In the genomic region with DNA sequence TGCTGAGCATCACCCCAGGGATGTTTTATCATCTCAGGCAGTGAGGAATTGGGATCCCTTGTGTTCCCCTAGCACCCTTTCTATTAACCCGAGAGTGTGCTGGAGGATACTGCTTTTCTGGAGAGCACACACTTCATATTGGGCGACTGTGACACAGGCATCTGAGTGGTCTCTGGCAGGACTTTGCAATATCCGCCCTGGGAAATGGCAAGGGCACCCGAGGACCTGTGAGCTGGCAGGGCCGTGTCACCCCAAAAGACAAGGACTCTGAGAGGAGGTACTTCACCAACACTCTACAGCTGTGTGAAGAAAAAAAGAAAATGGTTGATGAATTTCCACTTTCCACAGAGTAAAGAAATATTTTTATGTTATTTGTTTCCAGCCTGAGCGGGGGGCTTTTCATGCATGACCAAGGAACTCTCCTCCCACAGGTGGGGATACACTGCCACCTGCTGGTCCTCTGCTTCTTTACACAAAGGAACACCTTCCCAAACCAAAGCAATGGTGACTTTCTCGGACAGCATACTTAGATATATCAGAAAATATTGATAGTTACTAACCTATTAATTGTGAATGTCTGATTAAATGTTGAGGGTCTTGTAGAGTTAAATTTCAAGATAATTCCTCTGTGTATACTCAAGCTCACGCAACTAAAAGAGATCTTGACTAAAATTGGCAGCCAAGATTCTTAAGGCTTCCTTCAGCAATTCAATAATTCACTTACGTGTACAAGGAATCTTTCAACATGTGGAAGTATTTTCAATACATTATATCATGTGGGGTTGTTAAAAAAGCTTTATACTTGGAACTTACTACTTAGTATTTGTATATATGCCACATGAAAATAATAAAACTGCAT, we compare ENCODE assay signal across 8 cellular contexts. TPM values are rescaled to one million over a fixed set of nuclear protein-coding genes. Genes with fewer than 3 reads are reported as not detected.
DNase-seq lines count a peak whose midpoint lies in the region; ATAC-seq lines count a peak whose summit lies in the region.

No MANE protein-coding gene starts in this region.

- H3K27me3 ChIP-seq in GM23248 (replicated peaks; ENCODE audit: insufficient read depth): no peaks in the 10 kb centered on the region

- ATAC-seq in GM21786 (IDR thresholded peaks at IDR 0.05; ENCODE audit: unreplicated experiment): no peak

- no peaks in the 10 kb centered on the region for H3K4me1 Mint-ChIP-seq in activated T-helper 2 cell treated with anti-CD3 and anti-CD28 coated beads, Interferon-gamma antibody, Interleukin-2, Interleukin-4, amounts not matched to agents 10 μg/mL and 5 μg/mL and 100 μg/mL, durations not matched to agents 14 hours and 24 hours and 36 hours (ENCODE audit: low read depth)

- no peak overlapping the region for H2AFZ ChIP-seq in GM23248

- H3K4me3 ChIP-seq in GM23248: no peak overlapping the region

- no peak overlapping the region for H3K9ac ChIP-seq in GM23248

- in situ Hi-C loops in GM23248 (cut with MboI): no loop called here

- no peaks in the 10 kb centered on the region for H4K20me1 ChIP-seq in GM23248 (ENCODE audit: insufficient read depth)

- H3K4me2 ChIP-seq in GM23248 (ENCODE audit: unreplicated experiment): no peak overlapping the region

- intact Hi-C loops in activated T-helper 2 cell treated with anti-CD3 and anti-CD28 coated beads, Interferon-gamma antibody, Interleukin-2, Interleukin-4, amounts not matched to agents 10 μg/mL and 5 μg/mL and 100 μg/mL, durations not matched to agents 14 hours and 24 hours and 36 hours (cut with micrococcal nuclease): no loop called here

- no peaks in the 10 kb centered on the region for H3K36me3 Mint-ChIP-seq in activated T-helper 2 cell treated with anti-CD3 and anti-CD28 coated beads, Interferon-gamma antibody, Interleukin-2, Interleukin-4, amounts not matched to agents 10 μg/mL and 5 μg/mL and 100 μg/mL, durations not matched to agents 14 hours and 24 hours and 36 hours (ENCODE audit: low read depth)

- no peaks in the 10 kb centered on the region for H3K9me3 ChIP-seq in GM23248 (ENCODE audit: low read depth)

- WGBS in GM23248 (ENCODE audit: low coverage in 1 of 2, low lambda C conversion rate in 2 of 2, missing lambda C conversion rate in 2 of 2), 2 experiments: 2 to 4% methylated on average over 9 of the region's 9 CpGs

- DNase-seq in NCI-H2107 treated with DMSO at 0.1 percent for 48 hours (lab: John Stamatoyannopoulos, UW; ENCODE audit: unreplicated experiment) (peak; percentile 6), NCI-H2107 (lab: John Stamatoyannopoulos, UW) (no peak), GM23248 (peak; percentile 39), NCI-H1105 treated with DMSO at 0.1 percent for 48 hours (lab: John Stamatoyannopoulos, UW) (peak; percentile 50), left kidney (ENCODE audit: low read depth, low spot score) (peak; percentile 88)
- DNase-seq in activated T-helper 2 cell treated with anti-CD3 and anti-CD28 coated beads, Interferon-gamma antibody, Interleukin-2, Interleukin-4, amounts not matched to agents 10 μg/mL and 5 μg/mL and 100 μg/mL, durations not matched to agents 14 hours and 24 hours and 36 hours (ENCODE audit: low spot score): peak; percentile 8
- DNase-seq in effector CD8-positive, alpha-beta T cell (lab: John Stamatoyannopoulos, UW): no peak

- H3K9me3 Mint-ChIP-seq in activated T-helper 2 cell treated with anti-CD3 and anti-CD28 coated beads, Interferon-gamma antibody, Interleukin-2, Interleukin-4, amounts not matched to agents 10 μg/mL and 5 μg/mL and 100 μg/mL, durations not matched to agents 14 hours and 24 hours and 36 hours: no peaks in the 10 kb centered on the region

- H3K79me2 ChIP-seq in GM23248 (ENCODE audit: insufficient read depth): no peaks in the 10 kb centered on the region

- H3K4me1 ChIP-seq in GM23248 (ENCODE audit: insufficient read depth): no peaks in the 10 kb centered on the region

- H3F3A ChIP-seq in GM23248 (ENCODE audit: insufficient read depth): no peaks in the 10 kb centered on the region

- no peak overlapping the region for H3K4me3 Mint-ChIP-seq in activated T-helper 2 cell treated with anti-CD3 and anti-CD28 coated beads, Interferon-gamma antibody, Interleukin-2, Interleukin-4, amounts not matched to agents 10 μg/mL and 5 μg/mL and 100 μg/mL, durations not matched to agents 14 hours and 24 hours and 36 hours (ENCODE audit: low read depth)

- H3K27ac Mint-ChIP-seq in activated T-helper 2 cell treated with anti-CD3 and anti-CD28 coated beads, Interferon-gamma antibody, Interleukin-2, Interleukin-4, amounts not matched to agents 10 μg/mL and 5 μg/mL and 100 μg/mL, durations not matched to agents 14 hours and 24 hours and 36 hours: no peak overlapping the region

- H3K27ac ChIP-seq in GM23248: no peak overlapping the region

- H3K9me2 ChIP-seq in GM23248 (ENCODE audit: insufficient read depth): no peaks in the 10 kb centered on the region

- no peaks in the 10 kb centered on the region for H3K27me3 Mint-ChIP-seq in activated T-helper 2 cell treated with anti-CD3 and anti-CD28 coated beads, Interferon-gamma antibody, Interleukin-2, Interleukin-4, amounts not matched to agents 10 μg/mL and 5 μg/mL and 100 μg/mL, durations not matched to agents 14 hours and 24 hours and 36 hours (ENCODE audit: low read depth)

- H3K36me3 ChIP-seq in GM23248 (ENCODE audit: low read depth): no peaks in the 10 kb centered on the region

RNA-seq across cellular contexts. Expression of gene REG3G, which starts 45.9 kb away (rescaled TPM):
- not detected in 2 replicates for total RNA-seq in GM23248 (2014; rRNA removed; shearing (Covaris generic))
- polyA plus RNA-seq in GM23248 (2016; fragmentation: Nextera tagmentation; extraction: Ambion mirVana): not detected in 2 replicates
- total RNA-seq in activated T-helper 2 cell treated with anti-CD3 and anti-CD28 coated beads, Interferon-gamma antibody, Interleukin-2, Interleukin-4, amounts not matched to agents 10 μg/mL and 5 μg/mL and 100 μg/mL, durations not matched to agents 14 hours and 24 hours and 36 hours: not detected in 2 replicates

Comparison
In these comparisons a context has a peak if more than half of its experiments do, and no peak if none do; other contexts are left out.
1. DNase-seq: peak in NCI-H2107 treated with DMSO at 0.1 percent for 48 hours (single experiment), GM23248 (single experiment), NCI-H1105 treated with DMSO at 0.1 percent for 48 hours (single experiment), activated T-helper 2 cell treated with anti-CD3 and anti-CD28 coated beads, Interferon-gamma antibody, Interleukin-2, Interleukin-4, amounts not matched to agents 10 μg/mL and 5 μg/mL and 100 μg/mL, durations not matched to agents 14 hours and 24 hours and 36 hours (single experiment) and left kidney (single experiment); none in NCI-H2107 (single experiment) and effector CD8-positive, alpha-beta T cell (single experiment).